Comparison of ENCODE assay signal across 8 cellular contexts in genomic region chr7:3154881-3155494, GRCh38.
A peak's percentile ranks its signal among the peaks of the same experiment; 100 is the strongest.
DNase-seq lines count a peak whose midpoint lies in the region; ATAC-seq, FAIRE-seq and TF ChIP-seq lines count a peak whose summit lies in the region.

No MANE protein-coding gene starts in this region.

- DNase-seq in GM10266 (ENCODE audit: extremely low spot score) (peak; percentile 61), WTC11 (ENCODE audit: low spot score) (peak; percentile 31), chondrocyte (ENCODE audit: low spot score) (no peak), type B pancreatic cell (ENCODE audit: extremely low spot score, unreplicated experiment) (no peak), hypothalamus (lab: John Stamatoyannopoulos, UW) (no peak)
- DNase-seq in naive thymus-derived CD4-positive, alpha-beta T cell = peak in 8 of 9 donors; percentile 43 to 73 (median 66)

- H3K4me1 Mint-ChIP-seq in WTC11 = peaks cover 19% of the 10 kb centered on the region
- peaks cover 9% of the 10 kb centered on the region for H3K4me1 Mint-ChIP-seq in chondrocyte (ENCODE audit: low read depth)
- peaks cover 6 to 20% (median 14%) of the 10 kb centered on the region in 7 donors for H3K4me1 Mint-ChIP-seq in naive thymus-derived CD4-positive, alpha-beta T cell
- peaks cover 8% of the 10 kb centered on the region for H3K4me1 Mint-ChIP-seq in type B pancreatic cell (ENCODE audit: unreplicated experiment)

- H3K27ac Mint-ChIP-seq in WTC11 (no peak overlapping the region), chondrocyte (ENCODE audit: unreplicated experiment) (no peak overlapping the region), type B pancreatic cell (no peak overlapping the region)
- peak overlapping the region in 5 of 9 donors; percentile 5 to 48 (median 12) for H3K27ac Mint-ChIP-seq in naive thymus-derived CD4-positive, alpha-beta T cell

- no peaks in the 10 kb centered on the region for H3K9me3 ChIP-seq in naive thymus-derived CD4-positive, alpha-beta T cell (ENCODE audit: control insufficient read depth in 2 of 3, low read length in 3 of 3)

- no peaks in the 10 kb centered on the region for H3K27me3 ChIP-seq in naive thymus-derived CD4-positive, alpha-beta T cell (ENCODE audit: control insufficient read depth in 2 of 2, insufficient read depth in 2 of 2, low read length in 2 of 2)

- peak; percentile 60; the same call in 1 of the 2 replicates for ATAC-seq in WTC11
- ATAC-seq in naive thymus-derived CD4-positive, alpha-beta T cell = peak; percentile 88

- no peaks in the 10 kb centered on the region for H3K4me1 ChIP-seq in naive thymus-derived CD4-positive, alpha-beta T cell (ENCODE audit: control insufficient read depth in 2 of 2, insufficient read depth in 2 of 2, low read length in 2 of 2)

- H3K9me3 Mint-ChIP-seq in WTC11 (peaks cover 9% of the 10 kb centered on the region), chondrocyte (ENCODE audit: low read depth) (no peaks in the 10 kb centered on the region), type B pancreatic cell (peaks cover 6% of the 10 kb centered on the region)
- H3K9me3 Mint-ChIP-seq in naive thymus-derived CD4-positive, alpha-beta T cell = peaks cover 0 to 3% (median 0%) of the 10 kb centered on the region in 11 donors

- no peak overlapping the region for H3K4me3 ChIP-seq in naive thymus-derived CD4-positive, alpha-beta T cell (ENCODE audit: low read length)

- intact Hi-C loops in naive thymus-derived CD4-positive, alpha-beta T cell (cut with micrococcal nuclease) = loop anchor here (1.0 to 10.0 kb wide), 11 partner anchors 35 to 290 kb away; partner anchors contain the start of gene CARD11 (in 2 of the 2)

- peaks cover 4% of the 10 kb centered on the region for H3K36me3 Mint-ChIP-seq in WTC11
- H3K36me3 Mint-ChIP-seq in chondrocyte (ENCODE audit: low read depth) = no peaks in the 10 kb centered on the region
- no peaks in the 10 kb centered on the region for H3K36me3 Mint-ChIP-seq in naive thymus-derived CD4-positive, alpha-beta T cell
- peaks cover 4% of the 10 kb centered on the region for H3K36me3 Mint-ChIP-seq in type B pancreatic cell

- no peaks in the 10 kb centered on the region for H3K36me3 ChIP-seq in naive thymus-derived CD4-positive, alpha-beta T cell (ENCODE audit: control insufficient read depth in 2 of 3, insufficient read depth in 3 of 3, low read length in 3 of 3)

- TF ChIP-seq CTCF in GM10266 (IDR thresholded peaks at IDR 0.05; ENCODE audit: control insufficient read depth, insufficient read depth, low read depth, missing control alignments) (peak; percentile 72), LNCAP (IDR thresholded peaks at IDR 0.05) (peak; percentile 55), WTC11 (IDR thresholded peaks at IDR 0.05) (peak; percentile 59), chondrocyte (IDR thresholded peaks at IDR 0.05) (peak; percentile 86), type B pancreatic cell (conservative IDR thresholded peaks at IDR 0.05) (peak; percentile 79)

- CTCF ChIA-PET in WTC11 (lab: Charles Lee) = interaction anchor here (0.8 to 2.1 kb wide), 2 partner anchors 45 to 89 kb away, joined by 4 read pairs; no protein-coding TSS in a partner anchor
- CTCF ChIA-PET in naive thymus-derived CD4-positive, alpha-beta T cell (lab: Charles Lee) = interaction anchor here (0.6 to 3.0 kb wide), 18 partner anchors 9 to 290 kb away, joined by 3 to 36 read pairs (median 4); no protein-coding TSS in a partner anchor

- H3K27ac ChIP-seq in naive thymus-derived CD4-positive, alpha-beta T cell (ENCODE audit: low read depth, low read length) = no peak overlapping the region

- no peaks in the 10 kb centered on the region; the same call in 1 of the 2 replicates for H3K27me3 Mint-ChIP-seq in WTC11 (ENCODE audit: low read depth)
- H3K27me3 Mint-ChIP-seq in chondrocyte (ENCODE audit: low read depth) = peaks cover 10% of the 10 kb centered on the region
- no peaks in the 10 kb centered on the region for H3K27me3 Mint-ChIP-seq in naive thymus-derived CD4-positive, alpha-beta T cell
- H3K27me3 Mint-ChIP-seq in type B pancreatic cell = peaks cover 8% of the 10 kb centered on the region

- POLR2A ChIA-PET in WTC11 (lab: Charles Lee) = no interaction called here
- POLR2A ChIA-PET in naive thymus-derived CD4-positive, alpha-beta T cell (lab: Charles Lee) = interaction anchor here (0.7 to 1.6 kb wide), 5 partner anchors 62 to 127 kb away, joined by 3 to 10 read pairs (median 4); partner anchors contain the start of gene CARD11

- H3K4me3 Mint-ChIP-seq in WTC11 (no peak overlapping the region), chondrocyte (ENCODE audit: unreplicated experiment) (no peak overlapping the region), type B pancreatic cell (no peak overlapping the region)
- H3K4me3 Mint-ChIP-seq in naive thymus-derived CD4-positive, alpha-beta T cell = no peak overlapping the region

- FAIRE-seq in A204.1 (lab: Jason Lieb, UNC) = peak; percentile 88

TF ChIP-seq in WTC11, 78 proteins besides CTCF, POLR2A, EP300 and RAD21 (continues in another document):
- TF ChIP-seq, protein P1, sequence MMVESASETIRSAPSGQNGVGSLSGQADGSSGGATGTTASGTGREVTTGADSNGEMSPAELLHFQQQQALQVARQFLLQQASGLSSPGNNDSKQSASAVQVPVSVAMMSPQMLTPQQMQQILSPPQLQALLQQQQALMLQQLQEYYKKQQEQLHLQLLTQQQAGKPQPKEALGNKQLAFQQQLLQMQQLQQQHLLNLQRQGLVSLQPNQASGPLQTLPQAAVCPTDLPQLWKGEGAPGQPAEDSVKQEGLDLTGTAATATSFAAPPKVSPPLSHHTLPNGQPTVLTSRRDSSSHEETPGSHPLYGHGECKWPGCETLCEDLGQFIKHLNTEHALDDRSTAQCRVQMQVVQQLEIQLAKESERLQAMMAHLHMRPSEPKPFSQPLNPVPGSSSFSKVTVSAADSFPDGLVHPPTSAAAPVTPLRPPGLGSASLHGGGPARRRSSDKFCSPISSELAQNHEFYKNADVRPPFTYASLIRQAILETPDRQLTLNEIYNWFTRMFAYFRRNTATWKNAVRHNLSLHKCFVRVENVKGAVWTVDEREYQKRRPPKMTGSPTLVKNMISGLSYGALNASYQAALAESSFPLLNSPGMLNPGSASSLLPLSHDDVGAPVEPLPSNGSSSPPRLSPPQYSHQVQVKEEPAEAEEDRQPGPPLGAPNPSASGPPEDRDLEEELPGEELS (CRISPR knock-in tag; IDR thresholded peaks at IDR 0.05) = no peak
- no peak for TF ChIP-seq ZNF317 (CRISPR knock-in tag; IDR thresholded peaks at IDR 0.05; ENCODE audit: borderline replicate concordance, low read depth)
- no peak for TF ChIP-seq ZNF281 (CRISPR knock-in tag; IDR thresholded peaks at IDR 0.05)
- TF ChIP-seq, protein P2, sequence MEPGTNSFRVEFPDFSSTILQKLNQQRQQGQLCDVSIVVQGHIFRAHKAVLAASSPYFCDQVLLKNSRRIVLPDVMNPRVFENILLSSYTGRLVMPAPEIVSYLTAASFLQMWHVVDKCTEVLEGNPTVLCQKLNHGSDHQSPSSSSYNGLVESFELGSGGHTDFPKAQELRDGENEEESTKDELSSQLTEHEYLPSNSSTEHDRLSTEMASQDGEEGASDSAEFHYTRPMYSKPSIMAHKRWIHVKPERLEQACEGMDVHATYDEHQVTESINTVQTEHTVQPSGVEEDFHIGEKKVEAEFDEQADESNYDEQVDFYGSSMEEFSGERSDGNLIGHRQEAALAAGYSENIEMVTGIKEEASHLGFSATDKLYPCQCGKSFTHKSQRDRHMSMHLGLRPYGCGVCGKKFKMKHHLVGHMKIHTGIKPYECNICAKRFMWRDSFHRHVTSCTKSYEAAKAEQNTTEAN (CRISPR knock-in tag; IDR thresholded peaks at IDR 0.05) = no peak
- TF ChIP-seq GTF2I (CRISPR knock-in tag; conservative IDR thresholded peaks at IDR 0.05) = no peak
- TF ChIP-seq, protein P3, sequence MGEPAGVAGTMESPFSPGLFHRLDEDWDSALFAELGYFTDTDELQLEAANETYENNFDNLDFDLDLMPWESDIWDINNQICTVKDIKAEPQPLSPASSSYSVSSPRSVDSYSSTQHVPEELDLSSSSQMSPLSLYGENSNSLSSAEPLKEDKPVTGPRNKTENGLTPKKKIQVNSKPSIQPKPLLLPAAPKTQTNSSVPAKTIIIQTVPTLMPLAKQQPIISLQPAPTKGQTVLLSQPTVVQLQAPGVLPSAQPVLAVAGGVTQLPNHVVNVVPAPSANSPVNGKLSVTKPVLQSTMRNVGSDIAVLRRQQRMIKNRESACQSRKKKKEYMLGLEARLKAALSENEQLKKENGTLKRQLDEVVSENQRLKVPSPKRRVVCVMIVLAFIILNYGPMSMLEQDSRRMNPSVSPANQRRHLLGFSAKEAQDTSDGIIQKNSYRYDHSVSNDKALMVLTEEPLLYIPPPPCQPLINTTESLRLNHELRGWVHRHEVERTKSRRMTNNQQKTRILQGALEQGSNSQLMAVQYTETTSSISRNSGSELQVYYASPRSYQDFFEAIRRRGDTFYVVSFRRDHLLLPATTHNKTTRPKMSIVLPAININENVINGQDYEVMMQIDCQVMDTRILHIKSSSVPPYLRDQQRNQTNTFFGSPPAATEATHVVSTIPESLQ (CRISPR knock-in tag; IDR thresholded peaks at IDR 0.05) = no peak

Comparison
In these comparisons a context has a peak if more than half of its experiments do, and no peak if none do; other contexts are left out.
1. DNase-seq: peak in GM10266 (single experiment), WTC11 (single experiment) and naive thymus-derived CD4-positive, alpha-beta T cell (8 of 9); none in chondrocyte (single experiment), type B pancreatic cell (single experiment) and hypothalamus (0 of 51).
2. H3K27ac Mint-ChIP-seq: peak in naive thymus-derived CD4-positive, alpha-beta T cell (5 of 9); none in WTC11 (single experiment), chondrocyte (single experiment) and type B pancreatic cell (single experiment).
3. Peak in every context shown above with its lines, with median percentiles within 50 percentile points of each other: CTCF ChIP-seq.